In the genomic region with DNA sequence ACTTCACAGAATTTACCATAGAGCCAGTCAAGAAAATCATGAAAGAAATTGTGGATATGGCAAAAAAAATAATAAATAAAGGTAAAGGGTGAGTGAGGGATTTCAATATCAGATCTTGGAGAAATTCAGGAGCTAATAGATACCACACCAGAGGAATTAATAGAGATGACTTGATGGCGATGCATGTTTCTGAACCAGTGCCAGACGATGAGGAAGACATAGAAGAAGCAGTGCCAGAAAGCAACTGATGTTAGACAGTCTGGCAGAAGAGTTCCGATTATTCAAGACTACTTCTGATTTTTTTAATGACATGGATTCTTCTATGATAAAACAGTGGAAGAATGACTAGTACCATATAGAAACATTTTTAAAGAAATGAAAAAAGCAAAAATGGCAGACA, we compare ENCODE assay signal across 33 cellular contexts.
"Had no signal": no experiment of that assay in that cellular context is flagged by ENCODE, and none has a peak within 500 bp of the region (broad histone marks: within the 10 kb centered on the region; RNA-seq: fewer than 3 reads in every experiment).

No MANE protein-coding gene starts in this region.

- H3K27me3 ChIP-seq: ascending aorta, cardiac muscle cell had no signal

- H3K27me3 Mint-ChIP-seq: activated CD4-positive, alpha-beta T cell treated with anti-CD3 and anti-CD28 coated beads for 36 hours; activated CD4-positive, alpha-beta T cell treated with anti-CD3 and anti-CD28 coated beads, Interleukin-2, amount 10 ng/mL, durations not matched to agents 7 days and 5 days; activated naive CD8-positive, alpha-beta T cell treated with anti-CD3 and anti-CD28 coated beads, Interleukin-2, amount 10 ng/mL, durations not matched to agents 7 days and 5 days; activated T-cell treated with anti-CD3 and anti-CD28 coated beads, Interleukin-2, amount 50 U/mL, for 24 hours; central memory CD8-positive, alpha-beta T cell had no signal

- H3K4me1 ChIP-seq: ascending aorta had no signal

- H3K4me1 Mint-ChIP-seq: activated CD4-positive, alpha-beta T cell treated with anti-CD3 and anti-CD28 coated beads for 36 hours; activated CD4-positive, alpha-beta T cell treated with anti-CD3 and anti-CD28 coated beads, Interleukin-2, amount 10 ng/mL, durations not matched to agents 7 days and 5 days; activated naive CD4-positive, alpha-beta T cell treated with anti-CD3 and anti-CD28 coated beads, Interleukin-2, amount 50 U/mL, for 24 hours; activated naive CD8-positive, alpha-beta T cell treated with anti-CD3 and anti-CD28 coated beads, Interleukin-2, amount 10 ng/mL, durations not matched to agents 7 days and 5 days; central memory CD8-positive, alpha-beta T cell; WTC11 had no signal

- H3K4me3 Mint-ChIP-seq: activated CD4-positive, alpha-beta T cell treated with anti-CD3 and anti-CD28 coated beads for 36 hours; activated CD4-positive, alpha-beta T cell treated with anti-CD3 and anti-CD28 coated beads, Interleukin-2, amount 10 ng/mL, durations not matched to agents 7 days and 5 days; activated CD8-positive, alpha-beta T cell treated with anti-CD3 and anti-CD28 coated beads, Interleukin-2, amount 10 ng/mL, durations not matched to agents 7 days and 5 days; activated naive CD4-positive, alpha-beta T cell treated with anti-CD3 and anti-CD28 coated beads, Interleukin-2, amount 50 U/mL, for 24 hours; activated naive CD8-positive, alpha-beta T cell treated with anti-CD3 and anti-CD28 coated beads, Interleukin-2, amount 10 ng/mL, durations not matched to agents 7 days and 5 days; activated T-cell treated with anti-CD3 and anti-CD28 coated beads, Interleukin-2, amount 50 U/mL, for 24 hours; central memory CD8-positive, alpha-beta T cell; T-helper 1 cell treated with Interleukin-12 subunit alpha and Interleukin-12 subunit beta and Interleukin-4 antibody, amounts not matched to agents 30 μg/mL and 1 μg/mL, for 36 hours; T-helper 2 cell treated with Interferon-gamma antibody and Interleukin-4, amounts not matched to agents 5 μg/mL and 100 μg/mL, for 36 hours; WTC11 had no signal

- DNase-seq: activated CD4-positive, alpha-beta T cell treated with anti-CD3 and anti-CD28 coated beads for 36 hours; activated CD4-positive, alpha-beta T cell treated with anti-CD3 and anti-CD28 coated beads, Interleukin-2, amount 10 ng/mL, durations not matched to agents 7 days and 5 days; activated CD4-positive, alpha-beta T cell treated with anti-CD3 and anti-CD28 coated beads, Interleukin-2, amount 50 U/mL, for 48 hours; activated CD8-positive, alpha-beta T cell treated with anti-CD3 and anti-CD28 coated beads, Interleukin-2, amount 10 ng/mL, durations not matched to agents 7 days and 5 days; activated gamma-delta T cell; activated naive CD4-positive, alpha-beta T cell treated with Interleukin-2 at 50 U/mL for 16 hours; activated naive CD8-positive, alpha-beta T cell treated with anti-CD3 and anti-CD28 coated beads, Interleukin-2, amount 10 ng/mL, durations not matched to agents 7 days and 5 days; activated T-cell treated with anti-CD3 and anti-CD28 coated beads, Interleukin-2, amount 50 U/mL, for 24 hours; amygdala; Kasumi-1; KBM-7; MM.1S; MV-4-11; NCI-H1092; NCI-H1436 treated with DMSO at 0.1 percent for 48 hours; NCI-H187; NCI-H2029 treated with DMSO at 0.1 percent for 48 hours; NCI-H2107; NCI-H2171; NCI-H510A; NCI-H526; NCI-H748 treated with DMSO at 0.1 percent for 48 hours; NK-92 treated with Interleukin-12 subunit alpha and Interleukin-12 subunit beta, amount 100 ng/mL, for 24 hours; Right ventricle myocardium superior had no signal

- H3K9me3 Mint-ChIP-seq: activated CD4-positive, alpha-beta T cell treated with anti-CD3 and anti-CD28 coated beads, Interleukin-2, amount 10 ng/mL, durations not matched to agents 7 days and 5 days; activated naive CD8-positive, alpha-beta T cell treated with anti-CD3 and anti-CD28 coated beads, Interleukin-2, amount 10 ng/mL, durations not matched to agents 7 days and 5 days; activated T-cell treated with anti-CD3 and anti-CD28 coated beads, Interleukin-2, amount 50 U/mL, for 24 hours; activated T-helper 2 cell treated with anti-CD3 and anti-CD28 coated beads, Interferon-gamma antibody, Interleukin-2, Interleukin-4, amounts not matched to agents 10 μg/mL and 5 μg/mL and 100 μg/mL, durations not matched to agents 14 hours and 24 hours and 36 hours; central memory CD8-positive, alpha-beta T cell; T-helper 1 cell treated with Interleukin-12 subunit alpha and Interleukin-12 subunit beta and Interleukin-4 antibody, amounts not matched to agents 30 μg/mL and 1 μg/mL, for 36 hours; T-helper 2 cell treated with Interferon-gamma antibody and Interleukin-4, amounts not matched to agents 5 μg/mL and 100 μg/mL, for 36 hours; WTC11 had no signal

- H3K27ac Mint-ChIP-seq: activated CD4-positive, alpha-beta T cell treated with anti-CD3 and anti-CD28 coated beads for 36 hours; activated CD4-positive, alpha-beta T cell treated with anti-CD3 and anti-CD28 coated beads, Interleukin-2, amount 10 ng/mL, durations not matched to agents 7 days and 5 days; activated CD8-positive, alpha-beta T cell treated with anti-CD3 and anti-CD28 coated beads, Interleukin-2, amount 10 ng/mL, durations not matched to agents 7 days and 5 days; activated naive CD4-positive, alpha-beta T cell treated with anti-CD3 and anti-CD28 coated beads, Interleukin-2, amount 50 U/mL, for 24 hours; activated naive CD8-positive, alpha-beta T cell treated with anti-CD3 and anti-CD28 coated beads, Interleukin-2, amount 10 ng/mL, durations not matched to agents 7 days and 5 days; activated T-cell treated with anti-CD3 and anti-CD28 coated beads, Interleukin-2, amount 50 U/mL, for 24 hours; activated T-helper 2 cell treated with anti-CD3 and anti-CD28 coated beads, Interferon-gamma antibody, Interleukin-2, Interleukin-4, amounts not matched to agents 10 μg/mL and 5 μg/mL and 100 μg/mL, durations not matched to agents 14 hours and 24 hours and 36 hours; T-helper 1 cell treated with Interleukin-12 subunit alpha and Interleukin-12 subunit beta and Interleukin-4 antibody, amounts not matched to agents 30 μg/mL and 1 μg/mL, for 36 hours; T-helper 2 cell treated with Interferon-gamma antibody and Interleukin-4, amounts not matched to agents 5 μg/mL and 100 μg/mL, for 36 hours; WTC11 had no signal

- H3K27ac ChIP-seq: ascending aorta had no signal

- H3K36me3 ChIP-seq: cardiac muscle cell had no signal

- H3K36me3 Mint-ChIP-seq: activated naive CD4-positive, alpha-beta T cell treated with anti-CD3 and anti-CD28 coated beads, Interleukin-2, amount 50 U/mL, for 24 hours; activated naive CD8-positive, alpha-beta T cell treated with anti-CD3 and anti-CD28 coated beads, Interleukin-2, amount 10 ng/mL, durations not matched to agents 7 days and 5 days; WTC11 had no signal

- H3K4me3 ChIP-seq: ascending aorta, cardiac muscle cell had no signal

- H3K9me3 ChIP-seq: ascending aorta had no signal

- ATAC-seq: activated CD4-positive, alpha-beta T cell treated with anti-CD3 and anti-CD28 coated beads for 36 hours; activated CD4-positive, CD25-positive, alpha-beta regulatory T cell treated with anti-CD3 and anti-CD28 coated beads, Interleukin-2, amount 50 U/mL, for 24 hours; activated CD8-positive, alpha-beta T cell treated with anti-CD3 and anti-CD28 coated beads, Interleukin-2, amount 10 ng/mL, durations not matched to agents 7 days and 5 days; WTC11 had no signal
